8 cellular contexts compared by ENCODE assay signal in genomic region chr17:6420173-6420641, GRCh38. TPM values are rescaled to one million over a fixed set of nuclear protein-coding genes. Genes with fewer than 3 reads are reported as not detected.
DNase-seq lines count a peak whose midpoint lies in the region; FAIRE-seq and TF ChIP-seq lines count a peak whose summit lies in the region.

No MANE protein-coding gene starts in this region.

- H3K4me1 ChIP-seq in mammary epithelial cell (ENCODE audit: insufficient read depth, low read length), result no peaks in the 10 kb centered on the region
- H3K4me1 ChIP-seq in osteoblast (ENCODE audit: insufficient read depth, low read length), result no peaks in the 10 kb centered on the region

- H3K9ac ChIP-seq in mammary epithelial cell (ENCODE audit: insufficient read depth, low read length), result no peak overlapping the region

- intact Hi-C loops in mammary epithelial cell (cut with micrococcal nuclease), result loop anchor here (5.0 to 10.0 kb wide), 2 partner anchors 643 to 1515 kb away; partner anchors contain the start of gene CHRNE

- no peak overlapping the region for H2AFZ ChIP-seq in mammary epithelial cell (ENCODE audit: low read depth, low read length)
- H2AFZ ChIP-seq in osteoblast (ENCODE audit: low read length), result no peak overlapping the region

- no peak overlapping the region for H3K4me3 ChIP-seq in mammary epithelial cell (replicated peaks in 1 of 3; ENCODE audit: insufficient read depth in 1 of 3, low read depth in 2 of 3, low read length in 3 of 3)
- H3K4me3 ChIP-seq in osteoblast (ENCODE audit: insufficient read depth, low read length), result no peak overlapping the region

- dilution Hi-C loops in mammary epithelial cell (cut with HindIII; ENCODE audit: low sequenced_read_pairs), result no loop called here

- CTCF ChIA-PET in mammary epithelial cell (lab: Charles Lee; ENCODE audit: low non-redundant PET), result no interaction called here

- H3K27me3 ChIP-seq in mammary epithelial cell (ENCODE audit: insufficient read depth, low read length) (no peaks in the 10 kb centered on the region), osteoblast (ENCODE audit: insufficient read depth, low read length) (peaks cover 4% of the 10 kb centered on the region)

- H3K27ac ChIP-seq in mammary epithelial cell (ENCODE audit: insufficient read depth, low read depth, low read length) (no peak overlapping the region), osteoblast (ENCODE audit: low read depth, low read length) (no peak overlapping the region)

- no peaks in the 10 kb centered on the region for H3K79me2 ChIP-seq in mammary epithelial cell (ENCODE audit: insufficient read depth, low read length)
- H3K79me2 ChIP-seq in osteoblast (ENCODE audit: insufficient read depth, low read length), result no peaks in the 10 kb centered on the region

- no peaks in the 10 kb centered on the region for H3K9me3 ChIP-seq in mammary epithelial cell (replicated peaks; ENCODE audit: insufficient read depth, low read length)
- H3K9me3 ChIP-seq in osteoblast (ENCODE audit: low read depth, low read length), result no peaks in the 10 kb centered on the region

- BruUV-seq in mammary epithelial cell (replicated peaks; lab: Mats Ljungman, UMichigan), result no TSS peak

- in situ Hi-C loops in mammary epithelial cell (cut with MboI; ENCODE audit: low sequenced_read_pairs in 2 of 2), result loop anchor here (5.0 kb wide), 1 partner anchor 833 kb away; no protein-coding TSS in a partner anchor

- peak; percentile 39 to 61 for TF ChIP-seq CTCF in mammary epithelial cell (conservative IDR thresholded peaks at IDR 0.05 in 1 of 2, IDR thresholded peaks at IDR 0.05 in 1 of 2; ENCODE audit: extremely low read depth in 1 of 2, insufficient read depth in 1 of 2, low read depth in 1 of 2, low read length in 2 of 2)
- peak; percentile 43 for TF ChIP-seq CTCF in osteoblast (IDR thresholded peaks at IDR 0.05; ENCODE audit: extremely low read depth, low read depth, low read length)

- H3K36me3 ChIP-seq in mammary epithelial cell (ENCODE audit: insufficient read depth, low read length) (no peaks in the 10 kb centered on the region), osteoblast (ENCODE audit: insufficient read depth, low read length) (no peaks in the 10 kb centered on the region)

- no peak for TF ChIP-seq POLR2A in GM12891 (IDR thresholded peaks at IDR 0.05; ENCODE audit: low read depth, low read length)

- DNase-seq in DMS53 (lab: John Stamatoyannopoulos, UW) (peak; percentile 62), DMS53 treated with DMSO at 0.1 percent for 48 hours (lab: John Stamatoyannopoulos, UW; ENCODE audit: unreplicated experiment) (no peak), NCI-H2029 (lab: John Stamatoyannopoulos, UW) (peak; percentile 18), mammary epithelial cell (no peak), osteoblast (ENCODE audit: insufficient read length, low spot score, missing footprints) (peak; percentile 88), GM12891 (ENCODE audit: insufficient read length, low spot score) (no peak), mesenteric fat pad (ENCODE audit: low spot score) (no peak), SIG-M5 treated with dmso at 0.1 percent for 504 hours (lab: John Stamatoyannopoulos, UW; ENCODE audit: unreplicated experiment) (no peak)

- FAIRE-seq in GM12891 (lab: Jason Lieb, UNC), result no peak

- H3K4me2 ChIP-seq in mammary epithelial cell (ENCODE audit: insufficient read depth, low read depth, low read length) (no peak overlapping the region), osteoblast (ENCODE audit: insufficient read depth, low read length) (no peak overlapping the region)

- no peaks in the 10 kb centered on the region for H4K20me1 ChIP-seq in mammary epithelial cell (ENCODE audit: insufficient read depth, low read length)
- no peaks in the 10 kb centered on the region for H4K20me1 ChIP-seq in osteoblast (ENCODE audit: insufficient read depth, low read length)

- WGBS in mammary epithelial cell (ENCODE audit: low coverage, missing lambda C conversion rate), result 3% methylated on average over 12 of the region's 13 CpGs

TF ChIP-seq in GM12891, 5 proteins besides CTCF, POLR2A, EP300 and RAD21:
- TF ChIP-seq POLR2AphosphoS5 (IDR thresholded peaks at IDR 0.05; ENCODE audit: low read depth, low read length) (no peak), PAX5 (IDR thresholded peaks at IDR 0.05; ENCODE audit: insufficient read depth, low read length, severe bottlenecking) (no peak), POU2F2 (IDR thresholded peaks at IDR 0.05; ENCODE audit: low read depth, low read length) (no peak), TAF1 (IDR thresholded peaks at IDR 0.05; ENCODE audit: low read depth, low read length) (no peak), SPI1 (IDR thresholded peaks at IDR 0.05; ENCODE audit: low read depth, low read length) (no peak)
TF ChIP-seq in GM12891: peak in this region for 0.

RNA-seq across cellular contexts. Expression of gene AIPL1, which starts 14.7 kb away (rescaled TPM):
- not detected for total RNA-seq in mammary epithelial cell
- not detected for polyA plus RNA-seq in mammary epithelial cell
- not detected for polyA minus RNA-seq in mammary epithelial cell
- total RNA-seq in osteoblast, result not detected in 2 replicates
- polyA plus RNA-seq in GM12891 (2012; ENCODE audit: low read depth, missing spikeins), result not detected
- total RNA-seq in mesenteric fat pad, result not detected

RNA-seq across cellular contexts. Expression of gene PIMREG, which starts 24.0 kb away (rescaled TPM):
- total RNA-seq in mammary epithelial cell, result 10 to 100 TPM in 1 of 2 donors, under 1 TPM in 1; 0.83 to 18.4 TPM
- 18.2 TPM for polyA plus RNA-seq in mammary epithelial cell
- polyA minus RNA-seq in mammary epithelial cell, result 7.8 TPM
- total RNA-seq in osteoblast, result 3.5 and 5.1 TPM in 2 replicates
- 10.2 TPM for polyA plus RNA-seq in GM12891 (2012; ENCODE audit: low read depth, missing spikeins)
- not detected for total RNA-seq in mesenteric fat pad

Comparison
In these comparisons a context has a peak if more than half of its experiments do, and no peak if none do; other contexts are left out.
1. DNase-seq: peak in DMS53 (single experiment), NCI-H2029 (single experiment) and osteoblast (single experiment); none in DMS53 treated with DMSO at 0.1 percent for 48 hours (single experiment), mammary epithelial cell (single experiment), GM12891 (single experiment), mesenteric fat pad (single experiment) and SIG-M5 treated with dmso at 0.1 percent for 504 hours (single experiment).